ENCODE assay signal across 11 cellular contexts in genomic region chr7:27606270-27607209, GRCh38. TPM values are rescaled to one million over a fixed set of nuclear protein-coding genes. Genes with fewer than 3 reads are reported as not detected.
DNase-seq lines count a peak whose midpoint lies in the region; ATAC-seq and TF ChIP-seq lines count a peak whose summit lies in the region.
"Had no signal": no experiment of that assay in that cellular context is flagged by ENCODE, and none has a peak within 500 bp of the region (broad histone marks: within the 10 kb centered on the region; RNA-seq: fewer than 3 reads in every experiment).

No MANE protein-coding gene starts in this region.

- no peaks in the 10 kb centered on the region for H3K9me3 ChIP-seq in PC-3 (ENCODE audit: low read length)
- H3K9me3 ChIP-seq: colonic mucosa had no signal

- H3K4me1 Mint-ChIP-seq in type B pancreatic cell (ENCODE audit: unreplicated experiment): peaks cover 34% of the 10 kb centered on the region
- H3K4me1 Mint-ChIP-seq: activated CD8-positive, alpha-beta memory T cell treated with anti-CD3 and anti-CD28 coated beads, Interleukin-2, amount 10 ng/mL, durations not matched to agents 7 days and 5 days had no signal

- H4K20me1 ChIP-seq in PC-3 (ENCODE audit: low read length): no peaks in the 10 kb centered on the region

- H3K36me3 ChIP-seq in PC-3 (ENCODE audit: low read depth, low read length): no peaks in the 10 kb centered on the region
- H3K36me3 ChIP-seq: colonic mucosa had no signal

- H2AFZ ChIP-seq in PC-3 (ENCODE audit: low read length): no peak overlapping the region

- no peaks in the 10 kb centered on the region for H3K9me2 ChIP-seq in PC-3 (replicated peaks; ENCODE audit: low read length)

- H3K27ac Mint-ChIP-seq in type B pancreatic cell: no peak overlapping the region
- H3K27ac Mint-ChIP-seq: activated CD8-positive, alpha-beta memory T cell treated with anti-CD3 and anti-CD28 coated beads, Interleukin-2, amount 10 ng/mL, durations not matched to agents 7 days and 5 days had no signal

- DNase-seq in HEK293T (ENCODE audit: extremely low spot score) (peak; percentile 34), PC-3 (peak; percentile 90), foreskin fibroblast (peak; percentile 61 to 69), type B pancreatic cell (ENCODE audit: extremely low spot score, unreplicated experiment) (no peak), AG20443 (ENCODE audit: low spot score) (no peak), HuH-7.5 (ENCODE audit: low spot score) (no peak), substantia nigra (lab: John Stamatoyannopoulos, UW) (no peak)
- DNase-seq: activated CD8-positive, alpha-beta memory T cell treated with anti-CD3 and anti-CD28 coated beads, Interleukin-2, amount 10 ng/mL, durations not matched to agents 7 days and 5 days; colonic mucosa; stimulated activated naive CD4-positive, alpha-beta T cell treated with Interleukin-2 at 50 U/mL for 16 hours had no signal

- TF ChIP-seq CTCF in PC-3 (conservative IDR thresholded peaks at IDR 0.05; ENCODE audit: low read depth, low read length): no peak
- no peak for TF ChIP-seq CTCF in foreskin fibroblast (IDR thresholded peaks at IDR 0.05; ENCODE audit: low read depth, low read length)
- TF ChIP-seq CTCF in type B pancreatic cell (conservative IDR thresholded peaks at IDR 0.05): no peak

- H3F3A ChIP-seq in PC-3 (ENCODE audit: low read length, unreplicated experiment): no peaks in the 10 kb centered on the region

- H3K27ac ChIP-seq in PC-3 (ENCODE audit: low read length): peak overlapping the region; percentile 91
- H3K27ac ChIP-seq in substantia nigra (ENCODE audit: low read depth, low read length, poor library complexity, severe bottlenecking): no peak overlapping the region
- H3K27ac ChIP-seq: colonic mucosa, skin epidermis had no signal

- peaks cover 5% of the 10 kb centered on the region for H3K36me3 Mint-ChIP-seq in type B pancreatic cell
- H3K36me3 Mint-ChIP-seq: activated CD8-positive, alpha-beta memory T cell treated with anti-CD3 and anti-CD28 coated beads, Interleukin-2, amount 10 ng/mL, durations not matched to agents 7 days and 5 days had no signal

- peak overlapping the region; percentile 77 for H3K4me2 ChIP-seq in PC-3 (ENCODE audit: low read length)

- H3K4me3 Mint-ChIP-seq in type B pancreatic cell: peak overlapping the region; percentile 38
- H3K4me3 Mint-ChIP-seq: activated CD8-positive, alpha-beta memory T cell treated with anti-CD3 and anti-CD28 coated beads, Interleukin-2, amount 10 ng/mL, durations not matched to agents 7 days and 5 days had no signal

- H3K79me2 ChIP-seq in PC-3 (ENCODE audit: low read length): peaks cover 9% of the 10 kb centered on the region

- H3K27me3 ChIP-seq in PC-3 (ENCODE audit: low read length): no peaks in the 10 kb centered on the region
- H3K27me3 ChIP-seq: colonic mucosa had no signal

- intact Hi-C loops in PC-3 (cut with micrococcal nuclease): loop anchor here (1.0 to 10.0 kb wide), 8 partner anchors 27 to 315 kb away; partner anchors contain the start of genes HIBADH and TAX1BP1

- no peaks in the 10 kb centered on the region for H3K27me3 Mint-ChIP-seq in type B pancreatic cell
- H3K27me3 Mint-ChIP-seq: activated CD8-positive, alpha-beta memory T cell treated with anti-CD3 and anti-CD28 coated beads, Interleukin-2, amount 10 ng/mL, durations not matched to agents 7 days and 5 days had no signal

- peaks cover 37% of the 10 kb centered on the region for H3K4me1 ChIP-seq in PC-3 (ENCODE audit: insufficient read depth, low read length)

- peak overlapping the region; percentile 67 for H3K9ac ChIP-seq in PC-3 (ENCODE audit: low read length)

- no TSS peak for BruUV-seq in PC-3 (replicated peaks; lab: Mats Ljungman, UMichigan)

- CTCF ChIA-PET in HEK293T (lab: Yijun Ruan, JAX): interaction anchor here (0.7 to 1.3 kb wide), 7 partner anchors 9 to 427 kb away, joined by 3 to 7 read pairs (median 4); no protein-coding TSS in a partner anchor
- CTCF ChIA-PET in PC-3 (lab: Charles Lee): interaction anchor here (0.5 to 3.0 kb wide), 20 partner anchors 35 to 487 kb away, joined by 3 to 35 read pairs (median 4); partner anchors contain the start of genes HIBADH and HOXA13

- H3K9me3 Mint-ChIP-seq in type B pancreatic cell: no peaks in the 10 kb centered on the region

- POLR2A ChIA-PET in HEK293T (lab: Yijun Ruan, JAX): interaction anchor here (0.8 to 1.9 kb wide), 9 partner anchors 34 to 450 kb away, joined by 3 to 8 read pairs (median 3); partner anchors contain the start of genes HIBADH, HOXA11 and HOXA7
- POLR2A ChIA-PET in PC-3 (lab: Charles Lee; ENCODE audit: unreplicated experiment): interaction anchor here (0.5 to 1.3 kb wide), 9 partner anchors 23 to 443 kb away, joined by 3 to 6 read pairs (median 4); no protein-coding TSS in a partner anchor

- H3K4me3 ChIP-seq in PC-3 (ENCODE audit: low read length): peak overlapping the region; percentile 5; the same call in 1 of the 2 replicates
- no peak overlapping the region for H3K4me3 ChIP-seq in foreskin fibroblast (ENCODE audit: low read depth in 1 of 2, low read length in 2 of 2)
- H3K4me3 ChIP-seq: colonic mucosa, skin epidermis had no signal

- peak; percentile 88 for ATAC-seq in PC-3
- ATAC-seq: activated CD8-positive, alpha-beta memory T cell treated with anti-CD3 and anti-CD28 coated beads, Interleukin-2, amount 10 ng/mL, durations not matched to agents 7 days and 5 days had no signal

TF ChIP-seq in HEK293T, 16 proteins besides CTCF, POLR2A, EP300 and RAD21:
- no peak for TF ChIP-seq SUZ12 (IDR thresholded peaks at IDR 0.05)
- no peak for TF ChIP-seq ARNT (IDR thresholded peaks at IDR 0.05)
- peak; percentile 78 for TF ChIP-seq PKNOX1 (IDR thresholded peaks at IDR 0.05)
- peak; percentile 65 for TF ChIP-seq CTBP1 (IDR thresholded peaks at IDR 0.05; ENCODE audit: borderline replicate concordance)
- TF ChIP-seq FOXA1 (IDR thresholded peaks at IDR 0.05): peak; percentile 28; the same call in 1 of the 2 replicates
- no peak for TF ChIP-seq FOXM1 (IDR thresholded peaks at IDR 0.05; ENCODE audit: borderline replicate concordance)
- TF ChIP-seq LEF1 (IDR thresholded peaks at IDR 0.05; ENCODE audit: borderline replicate concordance): peak; percentile 63; the same call in 1 of the 2 replicates
TF ChIP-seq in HEK293T: peak in this region for 4.

RNA-seq across cellular contexts. Expression of gene HIBADH, which starts 56.1 kb away (rescaled TPM):
- 43.7 and 45.8 TPM in 2 replicates for total RNA-seq in PC-3 (2014; rRNA removed)
- total RNA-seq in type B pancreatic cell (ENCODE audit: low replicate concordance): 34.4 and 37.1 TPM in 2 replicates

Comparison
In these comparisons a context has a peak if more than half of its experiments do, and no peak if none do; other contexts are left out.
1. DNase-seq: peak in HEK293T (single experiment), PC-3 (single experiment) and foreskin fibroblast (2 of 2); none in type B pancreatic cell (single experiment), AG20443 (single experiment), HuH-7.5 (single experiment) and substantia nigra (0 of 49).